Comparison of ENCODE assay signal across 23 cellular contexts in the genomic region with DNA sequence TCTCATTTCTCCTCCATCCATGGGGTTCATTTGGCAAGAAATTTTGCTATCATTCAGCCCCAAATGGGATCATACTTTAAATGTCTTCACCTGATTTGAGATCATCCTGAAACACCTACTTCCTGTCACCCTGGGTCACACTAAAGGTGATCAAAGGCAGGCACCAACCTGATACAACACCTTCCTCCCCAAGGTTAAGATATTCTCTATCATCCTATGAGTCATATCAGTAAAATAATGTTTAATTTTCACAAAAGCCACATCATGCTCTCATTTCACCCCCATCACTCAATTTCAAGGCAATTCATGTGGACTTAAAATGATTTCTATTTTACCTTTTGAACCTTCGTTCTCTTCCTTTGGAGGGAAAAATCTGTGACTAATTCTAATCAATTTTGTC.
"Had no signal": no experiment of that assay in that cellular context is flagged by ENCODE, and none has a peak within 500 bp of the region (broad histone marks: within the 10 kb centered on the region; RNA-seq: fewer than 3 reads in every experiment).

No MANE protein-coding gene starts in this region.

- H3K4me3 Mint-ChIP-seq: immature natural killer cell; mesothelial cell of epicardium; naive B cell; naive thymus-derived CD8-positive, alpha-beta T cell had no signal

- ATAC-seq: foreskin keratinocyte; gastroesophageal sphincter; heart left ventricle; left cardiac atrium; left lung; left ventricle myocardium superior; lower lobe of right lung; mucosa of descending colon; naive thymus-derived CD8-positive, alpha-beta T cell had no signal

- H3K27ac ChIP-seq: coronary artery, dorsolateral prefrontal cortex, esophagus muscularis mucosa, foreskin keratinocyte, gastroesophageal sphincter, heart left ventricle, hepatocyte, left lung, lower lobe of right lung had no signal

- H3K36me3 Mint-ChIP-seq: immature natural killer cell; mesothelial cell of epicardium; naive thymus-derived CD8-positive, alpha-beta T cell had no signal

- H3K27me3 ChIP-seq: dorsolateral prefrontal cortex, esophagus muscularis mucosa, foreskin keratinocyte, gastroesophageal sphincter, heart left ventricle, hepatocyte, left lung had no signal

- H3K4me2 ChIP-seq: hepatocyte had no signal

- H3K27ac Mint-ChIP-seq: immature natural killer cell; mesothelial cell of epicardium; naive B cell; naive thymus-derived CD8-positive, alpha-beta T cell had no signal

- H2AFZ ChIP-seq: hepatocyte had no signal

- H3K9me3 ChIP-seq: esophagus muscularis mucosa, gastroesophageal sphincter, heart left ventricle, left lung, lower lobe of right lung, mucosa of descending colon had no signal

- H3K36me3 ChIP-seq: esophagus muscularis mucosa, gastroesophageal sphincter, heart left ventricle, left lung, lower lobe of right lung had no signal

- H3K4me1 ChIP-seq: esophagus muscularis mucosa, foreskin keratinocyte, gastroesophageal sphincter, heart left ventricle, left lung, lower lobe of right lung had no signal

- H3K4me1 Mint-ChIP-seq: immature natural killer cell; naive B cell; naive thymus-derived CD8-positive, alpha-beta T cell had no signal

- H3K79me2 ChIP-seq: hepatocyte had no signal

- H3K4me3 ChIP-seq: coronary artery, dorsolateral prefrontal cortex, esophagus muscularis mucosa, gastroesophageal sphincter, heart left ventricle, hepatocyte, left lung, lower lobe of right lung, mucosa of descending colon had no signal

- H3K27me3 Mint-ChIP-seq: naive B cell; naive thymus-derived CD8-positive, alpha-beta T cell had no signal

- H3K9me3 Mint-ChIP-seq: immature natural killer cell had no signal

- DNase-seq: dermis blood vessel endothelial cell; dorsolateral prefrontal cortex; effector CD4-positive, alpha-beta T cell; effector memory CD4-positive, alpha-beta T cell; foreskin keratinocyte; heart left ventricle; hypothalamus; immature natural killer cell; islet precursor cell; kidney; left cardiac atrium; left lung; left ventricle myocardium superior; lower lobe of right lung; mesenchymal stem cell; mucosa of descending colon; naive B cell; naive thymus-derived CD8-positive, alpha-beta T cell had no signal
